Comparison of ENCODE assay signal across 39 cellular contexts in genomic region chr17:16461606-16461866, GRCh38. TPM values are rescaled to one million over a fixed set of nuclear protein-coding genes. Genes with fewer than 3 reads are reported as not detected.
"Had no signal": no experiment of that assay in that cellular context is flagged by ENCODE, and none has a peak within 500 bp of the region (broad histone marks: within the 10 kb centered on the region; RNA-seq: fewer than 3 reads in every experiment).

No MANE protein-coding gene starts in this region.

- H3K4me1 Mint-ChIP-seq: activated naive CD4-positive, alpha-beta T cell treated with anti-CD3 and anti-CD28 coated beads, Interleukin-2, amount 10 ng/mL, durations not matched to agents 7 days and 5 days; activated naive CD4-positive, alpha-beta T cell treated with anti-CD3 and anti-CD28 coated beads, Interleukin-2, amount 50 U/mL, for 24 hours; activated naive CD8-positive, alpha-beta T cell treated with anti-CD3 and anti-CD28 coated beads, Interleukin-2, amount 10 ng/mL, durations not matched to agents 7 days and 5 days had no signal

- ATAC-seq: activated naive CD4-positive, alpha-beta T cell treated with anti-CD3 and anti-CD28 coated beads, Interleukin-2, amount 50 U/mL, for 72 hours; activated T-cell treated with anti-CD3 and anti-CD28 coated beads, Interleukin-2, amount 50 U/mL, for 4 hours; activated T-cell treated with anti-CD3 and anti-CD28 coated beads, Interleukin-2, amount 50 U/mL, for 72 hours; activated T-helper 17 cell treated with anti-CD3 and anti-CD28 coated beads, Interleukin-2, amount 50 U/mL, for 72 hours; body of pancreas had no signal

- H3K4me3 ChIP-seq: adrenal gland, ascending aorta, body of pancreas, breast epithelium, cardiac muscle cell had no signal

- H3K36me3 ChIP-seq: brain microvascular endothelial cell, breast epithelium, cardiac muscle cell had no signal

- H3K9me3 Mint-ChIP-seq: activated naive CD4-positive, alpha-beta T cell treated with anti-CD3 and anti-CD28 coated beads for 36 hours; activated naive CD4-positive, alpha-beta T cell treated with anti-CD3 and anti-CD28 coated beads, Interleukin-2, amount 10 ng/mL, durations not matched to agents 7 days and 5 days; activated naive CD4-positive, alpha-beta T cell treated with anti-CD3 and anti-CD28 coated beads, Interleukin-2, amount 50 U/mL, for 24 hours; activated naive CD4-positive, alpha-beta T cell treated with anti-CD3 and anti-CD28 coated beads, Interleukin-2, amount 50 U/mL, for 72 hours; activated naive CD8-positive, alpha-beta T cell treated with anti-CD3 and anti-CD28 coated beads for 36 hours; activated naive CD8-positive, alpha-beta T cell treated with anti-CD3 and anti-CD28 coated beads, Interleukin-2, amount 10 ng/mL, durations not matched to agents 7 days and 5 days; activated T-cell treated with anti-CD3 and anti-CD28 coated beads, Interleukin-2, amount 50 U/mL, for 24 hours; activated T-cell treated with anti-CD3 and anti-CD28 coated beads, Interleukin-2, amount 50 U/mL, for 4 hours; activated T-cell treated with anti-CD3 and anti-CD28 coated beads, Interleukin-2, amount 50 U/mL, for 72 hours; activated T-helper 1 cell treated with anti-CD3 and anti-CD28 coated beads, Interleukin-12 subunit alpha, Interleukin-12 subunit beta, Interleukin-2, Interleukin-4 antibody, amounts not matched to agents 30 ng/mL and 10 ng/mL and 1 ng/mL, durations not matched to agents 14 hours and 24 hours and 36 hours; activated T-helper 17 cell treated with anti-CD3 and anti-CD28 coated beads, Interleukin-2, amount 50 U/mL, for 72 hours; activated T-helper 2 cell treated with anti-CD3 and anti-CD28 coated beads, Interferon-gamma antibody, Interleukin-2, Interleukin-4, amounts not matched to agents 10 μg/mL and 5 μg/mL and 100 μg/mL, durations not matched to agents 14 hours and 24 hours and 36 hours; brain; central memory CD8-positive, alpha-beta T cell had no signal

- H3K4me1 ChIP-seq: breast epithelium had no signal

- H3K4me3 Mint-ChIP-seq: activated naive CD4-positive, alpha-beta T cell treated with anti-CD3 and anti-CD28 coated beads for 36 hours; activated naive CD4-positive, alpha-beta T cell treated with anti-CD3 and anti-CD28 coated beads, Interleukin-2, amount 10 ng/mL, durations not matched to agents 7 days and 5 days; activated naive CD4-positive, alpha-beta T cell treated with anti-CD3 and anti-CD28 coated beads, Interleukin-2, amount 50 U/mL, for 24 hours; activated naive CD8-positive, alpha-beta T cell; activated naive CD8-positive, alpha-beta T cell treated with anti-CD3 and anti-CD28 coated beads for 36 hours; activated naive CD8-positive, alpha-beta T cell treated with anti-CD3 and anti-CD28 coated beads, Interleukin-2, amount 10 ng/mL, durations not matched to agents 7 days and 5 days; activated T-cell treated with anti-CD3 and anti-CD28 coated beads, Interleukin-2, amount 50 U/mL, for 24 hours; activated T-cell treated with anti-CD3 and anti-CD28 coated beads, Interleukin-2, amount 50 U/mL, for 4 hours; activated T-cell treated with anti-CD3 and anti-CD28 coated beads, Interleukin-2, amount 50 U/mL, for 72 hours; activated T-helper 1 cell treated with anti-CD3 and anti-CD28 coated beads, Interleukin-12 subunit alpha, Interleukin-12 subunit beta, Interleukin-2, Interleukin-4 antibody, amounts not matched to agents 30 ng/mL and 10 ng/mL and 1 ng/mL, durations not matched to agents 14 hours and 24 hours and 36 hours; activated T-helper 17 cell treated with anti-CD3 and anti-CD28 coated beads, Interleukin-2, amount 50 U/mL, for 72 hours; brain; central memory CD8-positive, alpha-beta T cell had no signal

- H3K27ac ChIP-seq: ascending aorta, body of pancreas, brain microvascular endothelial cell, breast epithelium, cardiac muscle cell had no signal

- H3K27ac Mint-ChIP-seq: activated naive CD4-positive, alpha-beta T cell treated with anti-CD3 and anti-CD28 coated beads for 36 hours; activated naive CD4-positive, alpha-beta T cell treated with anti-CD3 and anti-CD28 coated beads, Interleukin-2, amount 10 ng/mL, durations not matched to agents 7 days and 5 days; activated naive CD4-positive, alpha-beta T cell treated with anti-CD3 and anti-CD28 coated beads, Interleukin-2, amount 50 U/mL, for 24 hours; activated naive CD8-positive, alpha-beta T cell; activated naive CD8-positive, alpha-beta T cell treated with anti-CD3 and anti-CD28 coated beads for 36 hours; activated naive CD8-positive, alpha-beta T cell treated with anti-CD3 and anti-CD28 coated beads, Interleukin-2, amount 10 ng/mL, durations not matched to agents 7 days and 5 days; activated T-cell treated with anti-CD3 and anti-CD28 coated beads, Interleukin-2, amount 50 U/mL, for 24 hours; activated T-cell treated with anti-CD3 and anti-CD28 coated beads, Interleukin-2, amount 50 U/mL, for 72 hours; activated T-helper 17 cell treated with anti-CD3 and anti-CD28 coated beads, Interleukin-2, amount 50 U/mL, for 72 hours; activated T-helper 2 cell treated with anti-CD3 and anti-CD28 coated beads, Interferon-gamma antibody, Interleukin-2, Interleukin-4, amounts not matched to agents 10 μg/mL and 5 μg/mL and 100 μg/mL, durations not matched to agents 14 hours and 24 hours and 36 hours had no signal

- H3K27me3 Mint-ChIP-seq: activated naive CD4-positive, alpha-beta T cell treated with anti-CD3 and anti-CD28 coated beads, Interleukin-2, amount 10 ng/mL, durations not matched to agents 7 days and 5 days; activated naive CD4-positive, alpha-beta T cell treated with anti-CD3 and anti-CD28 coated beads, Interleukin-2, amount 50 U/mL, for 24 hours; activated naive CD8-positive, alpha-beta T cell; activated naive CD8-positive, alpha-beta T cell treated with anti-CD3 and anti-CD28 coated beads for 36 hours; activated naive CD8-positive, alpha-beta T cell treated with anti-CD3 and anti-CD28 coated beads, Interleukin-2, amount 10 ng/mL, durations not matched to agents 7 days and 5 days; activated T-cell treated with anti-CD3 and anti-CD28 coated beads, Interleukin-2, amount 50 U/mL, for 24 hours; activated T-helper 17 cell treated with anti-CD3 and anti-CD28 coated beads, Interleukin-2, amount 50 U/mL, for 72 hours; brain; central memory CD8-positive, alpha-beta T cell had no signal

- DNase-seq: activated effector memory CD4-positive, alpha-beta T cell treated with anti-CD3 and anti-CD28 coated beads, Interleukin-2, amount 50 U/mL, for 16 hours; activated effector memory CD4-positive, alpha-beta T cell treated with Interleukin-2 at 50 U/mL for 16 hours; activated gamma-delta T cell; activated gamma-delta T cell treated with Interleukin-2 at 50 U/mL for 16 hours; activated naive CD4-positive, alpha-beta T cell; activated naive CD4-positive, alpha-beta T cell treated with anti-CD3 and anti-CD28 coated beads for 36 hours; activated naive CD4-positive, alpha-beta T cell treated with anti-CD3 and anti-CD28 coated beads, Interleukin-2, amount 10 ng/mL, durations not matched to agents 7 days and 5 days; activated naive CD4-positive, alpha-beta T cell treated with anti-CD3 and anti-CD28 coated beads, Interleukin-2, amount 50 U/mL, for 16 hours; activated naive CD4-positive, alpha-beta T cell treated with Interleukin-2 at 50 U/mL for 16 hours; activated naive CD8-positive, alpha-beta T cell treated with anti-CD3 and anti-CD28 coated beads for 36 hours; activated naive CD8-positive, alpha-beta T cell treated with anti-CD3 and anti-CD28 coated beads, Interleukin-2, amount 10 ng/mL, durations not matched to agents 7 days and 5 days; activated T-cell treated with anti-CD3 and anti-CD28 coated beads, Interleukin-2, amount 50 U/mL, for 1 hour; activated T-cell treated with anti-CD3 and anti-CD28 coated beads, Interleukin-2, amount 50 U/mL, for 24 hours; activated T-cell treated with anti-CD3 and anti-CD28 coated beads, Interleukin-2, amount 50 U/mL, for 4 hours; activated T-cell treated with anti-CD3 and anti-CD28 coated beads, Interleukin-2, amount 50 U/mL, for 48 hours; activated T-cell treated with anti-CD3 and anti-CD28 coated beads, Interleukin-2, amount 50 U/mL, for 72 hours; adrenal gland; amniotic stem cell; amygdala; anterior cingulate cortex; aorta; body of pancreas; brain microvascular endothelial cell; caudate nucleus; central memory CD4-positive, alpha-beta T cell; cerebellar nuclear complex had no signal

- H3K27me3 ChIP-seq: adrenal gland, ascending aorta, body of pancreas, brain microvascular endothelial cell, breast epithelium, cardiac muscle cell had no signal

- H3K36me3 Mint-ChIP-seq: activated naive CD4-positive, alpha-beta T cell treated with anti-CD3 and anti-CD28 coated beads, Interleukin-2, amount 10 ng/mL, durations not matched to agents 7 days and 5 days; activated naive CD4-positive, alpha-beta T cell treated with anti-CD3 and anti-CD28 coated beads, Interleukin-2, amount 50 U/mL, for 24 hours; activated naive CD4-positive, alpha-beta T cell treated with anti-CD3 and anti-CD28 coated beads, Interleukin-2, amount 50 U/mL, for 72 hours; activated naive CD8-positive, alpha-beta T cell treated with anti-CD3 and anti-CD28 coated beads, Interleukin-2, amount 10 ng/mL, durations not matched to agents 7 days and 5 days had no signal

- H3K9me3 ChIP-seq: adrenal gland, ascending aorta, body of pancreas, breast epithelium had no signal

- FAIRE-seq: astrocyte, bronchial epithelial cell had no signal

RNA-seq across cellular contexts. Expression of gene LRRC75A, which starts 30.5 kb away (rescaled TPM):
- total RNA-seq: bronchial epithelial cell had no signal
